ENCODE assay signal across 14 cellular contexts in genomic region chr20:49999329-49999728, GRCh38. TPM values are rescaled to one million over a fixed set of nuclear protein-coding genes. Genes with fewer than 3 reads are reported as not detected.
A peak's percentile ranks its signal among the peaks of the same experiment; 100 is the strongest.
DNase-seq lines count a peak whose midpoint lies in the region; ATAC-seq and TF ChIP-seq lines count a peak whose summit lies in the region.
"Had no signal": no experiment of that assay in that cellular context is flagged by ENCODE, and none has a peak within 500 bp of the region (broad histone marks: within the 10 kb centered on the region; RNA-seq: fewer than 3 reads in every experiment).

No MANE protein-coding gene starts in this region.

- H3K9me3 Mint-ChIP-seq in memory B cell (no peaks in the 10 kb centered on the region), HFFc6 (no peaks in the 10 kb centered on the region)

- H3K27me3 Mint-ChIP-seq in memory B cell (peaks cover 4% of the 10 kb centered on the region), HFFc6 (ENCODE audit: insufficient read depth) (no peaks in the 10 kb centered on the region)

- ATAC-seq in GM18858 (IDR thresholded peaks at IDR 0.05; ENCODE audit: unreplicated experiment) (peak; percentile 47), HG02798 (IDR thresholded peaks at IDR 0.05; ENCODE audit: poor library complexity, unreplicated experiment) (peak; percentile 60), memory B cell (ENCODE audit: low read depth) (peak; percentile 100)
- ATAC-seq: left lung had no signal

- TF ChIP-seq CTCF in HFFc6 (IDR thresholded peaks at IDR 0.05) (no peak), tibial artery (IDR thresholded peaks at IDR 0.05) (no peak)

- H3K27ac Mint-ChIP-seq in memory B cell (no peak overlapping the region), HFFc6 (no peak overlapping the region)

- no peaks in the 10 kb centered on the region for H3K27me3 ChIP-seq in tibial artery
- H3K27me3 ChIP-seq: left lung had no signal

- H3K4me3 Mint-ChIP-seq in memory B cell (no peak overlapping the region), HFFc6 (no peak overlapping the region)

- no peak overlapping the region for H3K4me3 ChIP-seq in tibial artery
- H3K4me3 ChIP-seq: left lung had no signal

- peaks cover 11% of the 10 kb centered on the region for H3K4me1 Mint-ChIP-seq in memory B cell
- peaks cover 8% of the 10 kb centered on the region for H3K4me1 Mint-ChIP-seq in HFFc6 (ENCODE audit: low read depth)

- H3K9me3 ChIP-seq in tibial artery: no peaks in the 10 kb centered on the region
- H3K9me3 ChIP-seq: left lung, neutrophil had no signal

- no peak overlapping the region for H3K27ac ChIP-seq in tibial artery
- H3K27ac ChIP-seq: left lung, neutrophil had no signal

- peaks cover 0 to 2% (median 0%) of the 10 kb centered on the region in 4 donors for H3K4me1 ChIP-seq in tibial artery

- H3K36me3 Mint-ChIP-seq in memory B cell (no peaks in the 10 kb centered on the region), HFFc6 (ENCODE audit: low read depth) (no peaks in the 10 kb centered on the region)

- DNase-seq in D341Med (ENCODE audit: low spot score) (peak; percentile 22), memory B cell (ENCODE audit: low spot score in 2 of 2) (peak; percentile 50 to 56), SHP77 treated with DMSO at 0.1 percent for 48 hours (lab: John Stamatoyannopoulos, UW) (no peak), HFFc6 (no peak), tibial artery (no peak), DMS79 (lab: John Stamatoyannopoulos, UW) (no peak)
- DNase-seq: activated CD8-positive, alpha-beta memory T cell treated with anti-CD3 and anti-CD28 coated beads for 24 hours; head of caudate nucleus; NCI-H2029; substantia nigra had no signal

- H3K36me3 ChIP-seq in tibial artery: no peaks in the 10 kb centered on the region
- H3K36me3 ChIP-seq: left lung, neutrophil had no signal

- intact Hi-C loops in tibial artery (cut with DNase I; ENCODE audit: low total_unique reads): no loop called here

RNA-seq across cellular contexts. Expression of gene SNAI1, which starts 16.5 kb away (rescaled TPM):
- total RNA-seq in HFFc6 (2021; fragmentation: NEBNext Ultra II Directional; extraction: Animal tissue kit (Norgen Biotek cat#: 25700)): 1 to 10 TPM; 4.7 to 6.8 (median 5.2) TPM

Comparison
In these comparisons a context has a peak if more than half of its experiments do, and no peak if none do; other contexts are left out.
1. DNase-seq: peak in D341Med (single experiment) and memory B cell (2 of 2); none in SHP77 treated with DMSO at 0.1 percent for 48 hours (single experiment), HFFc6 (single experiment), tibial artery (0 of 2) and DMS79 (single experiment).
2. ATAC-seq: peak in every context shown above with its lines; median percentile 100 in memory B cell; 60 in HG02798; 47 in GM18858.